8 cellular contexts compared by ENCODE assay signal in the genomic region with DNA sequence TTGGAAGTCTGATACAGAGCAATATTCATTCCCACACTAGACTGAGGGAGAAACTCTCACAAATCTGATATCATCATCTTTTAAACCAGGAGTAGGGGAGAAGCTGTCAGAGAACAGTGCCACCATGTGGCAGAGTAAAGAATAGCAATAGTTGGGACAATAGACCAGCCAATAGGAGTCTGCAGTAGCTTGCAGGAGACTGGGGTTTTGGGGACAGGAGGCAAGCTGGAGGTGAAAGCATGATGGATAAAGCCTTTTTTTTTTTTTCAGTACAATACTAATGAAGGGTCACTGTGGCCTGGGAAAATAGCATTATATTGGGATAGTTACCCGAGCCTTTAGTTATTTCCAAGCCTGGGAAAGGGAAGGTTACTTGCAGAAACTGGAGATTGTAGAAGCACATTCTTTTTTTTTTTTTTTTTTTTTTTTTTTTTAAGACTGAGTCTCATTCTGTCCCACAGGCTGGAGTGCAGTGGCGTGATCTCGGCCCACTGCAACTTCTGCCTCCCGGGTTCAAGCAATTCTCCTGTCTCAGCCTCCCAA.
A peak's percentile ranks its signal among the peaks of the same experiment; 100 is the strongest.
DNase-seq lines count a peak whose midpoint lies in the region; ATAC-seq and TF ChIP-seq lines count a peak whose summit lies in the region.

No MANE protein-coding gene starts in this region.

- no peak overlapping the region for H3K14ac ChIP-seq in trophoblast cell (ENCODE audit: low read length)

- no peak for TF ChIP-seq POLR2A in gastroesophageal sphincter (IDR thresholded peaks at IDR 0.05)

- H4K12ac ChIP-seq in trophoblast cell (ENCODE audit: low read depth, low read length) = no peak overlapping the region

- 60 to 77% methylated on average over 2 to 4 of the region's 4 CpGs for whole genome bisulfite sequencing in gastroesophageal sphincter (ENCODE audit: low coverage in 1 of 2), 2 donors
- no CpG with 5 or more reads among the region's 4 CpGs for WGBS in trophoblast cell (ENCODE audit: extremely low coverage, insufficient coverage, insufficient read length)

- H2BK5ac ChIP-seq in trophoblast cell (ENCODE audit: low read depth, low read length, poor library complexity) = no peak overlapping the region

- no peaks in the 10 kb centered on the region for H3K27me3 ChIP-seq in HAP-1 (ENCODE audit: low read depth)
- H3K27me3 ChIP-seq in gastroesophageal sphincter = no peaks in the 10 kb centered on the region
- no peaks in the 10 kb centered on the region for H3K27me3 ChIP-seq in trophoblast cell (ENCODE audit: insufficient read depth, low read length)

- H2AFZ ChIP-seq in trophoblast cell (ENCODE audit: insufficient read depth, low read length, poor library complexity) = no peak overlapping the region

- H3K79me2 ChIP-seq in trophoblast cell (ENCODE audit: control insufficient read depth, insufficient read depth, low read length, poor library complexity) = no peaks in the 10 kb centered on the region

- no peak overlapping the region for H2BK120ac ChIP-seq in trophoblast cell (ENCODE audit: insufficient read depth, low read length, poor library complexity)

- H4K91ac ChIP-seq in trophoblast cell (ENCODE audit: low read depth, low read length) = no peak overlapping the region

- H3K18ac ChIP-seq in trophoblast cell (ENCODE audit: low read length) = no peak overlapping the region

- POLR2A ChIA-PET in GM10248 (lab: Yijun Ruan, JAX) = interaction anchor here (1.7 kb wide), 1 partner anchor 48 kb away, joined by 6 read pairs; no protein-coding TSS in a partner anchor

- no peaks in the 10 kb centered on the region; the same call in 1 of the 2 replicates for H3K9me3 ChIP-seq in HAP-1
- H3K9me3 ChIP-seq in gastroesophageal sphincter = no peaks in the 10 kb centered on the region
- H3K9me3 ChIP-seq in trophoblast cell (ENCODE audit: insufficient read depth, low read depth, low read length) = peaks cover 6% of the 10 kb centered on the region

- peak; percentile 79 for TF ChIP-seq CTCF in GM10248 (IDR thresholded peaks at IDR 0.05; ENCODE audit: control extremely low read depth, extremely low read depth, low read depth, missing control alignments)
- peak; percentile 93 for TF ChIP-seq CTCF in LNCaP clone FGC (IDR thresholded peaks at IDR 0.05; ENCODE audit: control insufficient read depth, extremely low read depth, insufficient read depth)
- peak; percentile 64 to 78 (median 74) for TF ChIP-seq CTCF in gastroesophageal sphincter (IDR thresholded peaks at IDR 0.05)

- H3K23ac ChIP-seq in trophoblast cell (ENCODE audit: low read length) = no peak overlapping the region

- H2BK12ac ChIP-seq in trophoblast cell (ENCODE audit: low read length) = no peak overlapping the region

- no peak overlapping the region for H3K9ac ChIP-seq in trophoblast cell (ENCODE audit: low read length)

- no peak overlapping the region for H3K4me2 ChIP-seq in trophoblast cell (ENCODE audit: low read length)

- CTCF ChIA-PET in GM10248 (lab: Yijun Ruan, JAX) = interaction anchor here (0.7 to 3.2 kb wide), 55 partner anchors 10 to 449 kb away, joined by 3 to 70 read pairs (median 4); no protein-coding TSS in a partner anchor

- H4K8ac ChIP-seq in trophoblast cell (ENCODE audit: low read depth, low read length) = no peak overlapping the region

- in situ Hi-C loops in HAP-1 (cut with MboI; ENCODE audit: low sequenced_read_pairs) = loop anchor here (5.0 kb wide), 1 partner anchor 45 kb away; no protein-coding TSS in a partner anchor

- no peak overlapping the region for H3K4ac ChIP-seq in trophoblast cell (ENCODE audit: low read depth, low read length)

- H3K4me3 ChIP-seq in HAP-1 (no peak overlapping the region), LNCaP clone FGC (ENCODE audit: low read depth, low read length) (no peak overlapping the region), gastroesophageal sphincter (no peak overlapping the region), trophoblast cell (ENCODE audit: low read depth, low read length) (no peak overlapping the region)

- DNase-seq in GM10248 (ENCODE audit: extremely low spot score) = peak; percentile 82
- peak; percentile 67 to 77 for DNase-seq in HAP-1 (ENCODE audit: low spot score in 2 of 2)
- DNase-seq in LNCaP clone FGC (ENCODE audit: low read depth) = peak; percentile 28
- DNase-seq in SHP77 (lab: John Stamatoyannopoulos, UW) = peak; percentile 39 to 70
- peak; percentile 59 for DNase-seq in activated gamma-delta T cell treated with anti-CD3 and anti-CD28 coated beads, Interleukin-2, amount 50 U/mL, for 16 hours (ENCODE audit: low read depth)
- DNase-seq in trophoblast cell = peak; percentile 60 to 89
- no peak for DNase-seq in NCI-H1048 (lab: John Stamatoyannopoulos, UW)

- no peaks in the 10 kb centered on the region for H3K79me1 ChIP-seq in trophoblast cell (ENCODE audit: low read length)

- no peak for TF ChIP-seq EP300 in gastroesophageal sphincter (IDR thresholded peaks at IDR 0.05)

- ATAC-seq in gastroesophageal sphincter = peak; percentile 71

- H3K4me1 ChIP-seq in HAP-1 (no peaks in the 10 kb centered on the region), gastroesophageal sphincter (no peaks in the 10 kb centered on the region), trophoblast cell (ENCODE audit: control insufficient read depth in 1 of 2, insufficient read depth in 2 of 2, low read length in 2 of 2) (no peaks in the 10 kb centered on the region)

- H3K27ac ChIP-seq in gastroesophageal sphincter = no peak overlapping the region
- no peak overlapping the region for H3K27ac ChIP-seq in trophoblast cell (ENCODE audit: low read depth, low read length)

- H3K36me3 ChIP-seq in HAP-1 (replicated peaks) (no peaks in the 10 kb centered on the region), gastroesophageal sphincter (no peaks in the 10 kb centered on the region), trophoblast cell (ENCODE audit: control insufficient read depth in 1 of 2, insufficient read depth in 2 of 2, low read length in 2 of 2) (no peaks in the 10 kb centered on the region)

- H2AK5ac ChIP-seq in trophoblast cell (ENCODE audit: low read length) = no peak overlapping the region
